In the genomic region with DNA sequence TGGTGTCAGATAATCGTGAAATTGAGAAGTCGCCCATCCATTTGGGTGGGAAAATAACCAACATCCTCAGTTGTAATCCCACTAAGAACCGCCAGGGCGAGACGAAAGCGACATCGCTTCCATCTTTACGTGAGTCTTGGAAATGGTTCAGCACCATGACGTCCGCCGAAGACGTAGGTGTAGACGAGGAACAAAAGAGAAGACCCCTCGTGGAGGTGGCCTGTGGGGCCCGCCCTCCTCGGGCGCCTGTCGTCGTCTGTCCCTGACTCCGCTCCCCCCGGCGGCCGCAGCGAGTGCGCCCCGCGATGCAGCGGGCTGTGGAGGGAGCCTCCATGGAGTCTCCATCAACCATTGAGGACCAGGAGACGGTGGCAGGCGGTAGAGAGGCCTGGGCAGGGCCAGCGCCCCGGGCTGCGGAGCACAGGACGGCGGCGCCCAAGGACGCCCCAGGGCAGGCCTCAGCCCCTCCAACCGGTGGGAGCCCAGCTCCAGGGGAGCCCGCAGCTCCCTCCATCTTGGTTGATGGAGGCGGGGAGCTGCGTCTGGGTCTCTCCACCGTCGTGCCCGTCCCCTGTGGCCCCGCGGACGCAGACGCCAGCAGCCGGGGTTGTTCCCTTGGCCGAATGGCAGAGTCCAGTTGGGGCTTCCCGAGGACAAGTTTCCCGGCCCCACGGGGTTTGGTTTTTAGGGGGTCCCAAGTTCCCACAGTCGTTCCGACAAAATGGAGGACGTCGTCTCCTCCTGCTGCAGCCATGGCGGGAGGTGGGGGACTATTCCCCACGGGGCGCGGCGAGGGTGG, we compare ENCODE assay signal across 8 cellular contexts. TPM values are rescaled to one million over a fixed set of nuclear protein-coding genes. Genes with fewer than 3 reads are reported as not detected.
DNase-seq lines count a peak whose midpoint lies in the region; ATAC-seq and TF ChIP-seq lines count a peak whose summit lies in the region.

No MANE protein-coding gene starts in this region.

- no peaks in the 10 kb centered on the region for H3K9me3 Mint-ChIP-seq in activated T-cell treated with anti-CD3 and anti-CD28 coated beads, Interleukin-2, amount 50 U/mL, for 4 hours

- peaks cover 4 to 41% (median 23%) of the 10 kb centered on the region in 3 donors for H3K4me1 ChIP-seq in esophagus squamous epithelium

- TF ChIP-seq POLR2A in GM19193 (IDR thresholded peaks at IDR 0.05; ENCODE audit: extremely low read depth, insufficient read depth, insufficient read length) (peak; percentile 49), esophagus squamous epithelium (IDR thresholded peaks at IDR 0.05) (no peak)

- DNase-seq in AG20443 (ENCODE audit: low spot score) (peak; percentile 57), NOMO-1 treated with dmso at 0.1 percent for 144 hours (lab: John Stamatoyannopoulos, UW; ENCODE audit: unreplicated experiment) (peak; percentile 42), esophagus squamous epithelium (lab: John Stamatoyannopoulos, UW) (peak; percentile 17), myocyte (ENCODE audit: low read depth) (peak; percentile 70)
- DNase-seq in activated T-cell treated with anti-CD3 and anti-CD28 coated beads, Interleukin-2, amount 50 U/mL, for 4 hours, result peak; percentile 82
- peak; percentile 53 to 65 for DNase-seq in stimulated activated CD8-positive, alpha-beta memory T cell treated with anti-CD3 and anti-CD28 coated beads, Interleukin-7, amount 100 ng/mL, for 1 hour (ENCODE audit: low read depth in 2 of 2)

- no peaks in the 10 kb centered on the region for H3K27me3 ChIP-seq in esophagus squamous epithelium

- H3K36me3 Mint-ChIP-seq in activated T-cell treated with anti-CD3 and anti-CD28 coated beads, Interleukin-2, amount 50 U/mL, for 4 hours (ENCODE audit: insufficient read depth), result no peaks in the 10 kb centered on the region

- peak overlapping the region; percentile 71 to 93 (median 93) for H3K4me3 ChIP-seq in esophagus squamous epithelium

- peak; percentile 86 to 88 (median 87) for TF ChIP-seq CTCF in esophagus squamous epithelium (IDR thresholded peaks at IDR 0.05)

- H3K9me3 ChIP-seq in esophagus squamous epithelium, result no peaks in the 10 kb centered on the region

- peaks cover 0 to 10% (median 0%) of the 10 kb centered on the region in 3 donors for H3K36me3 ChIP-seq in esophagus squamous epithelium

- peaks cover 26% of the 10 kb centered on the region for H3K4me1 Mint-ChIP-seq in activated T-cell treated with anti-CD3 and anti-CD28 coated beads, Interleukin-2, amount 50 U/mL, for 4 hours (ENCODE audit: low read depth)

- H3K27me3 Mint-ChIP-seq in activated T-cell treated with anti-CD3 and anti-CD28 coated beads, Interleukin-2, amount 50 U/mL, for 4 hours (ENCODE audit: low read depth), result no peaks in the 10 kb centered on the region

- peak; percentile 13 for ATAC-seq in HG03521 (IDR thresholded peaks at IDR 0.05; ENCODE audit: unreplicated experiment)
- peak; percentile 12 to 16 for ATAC-seq in activated T-cell treated with anti-CD3 and anti-CD28 coated beads, Interleukin-2, amount 50 U/mL, for 4 hours

- intact Hi-C loops in esophagus squamous epithelium (cut with DNase I), result no loop called here

- peak overlapping the region; percentile 99 to 100 (median 99) for H3K27ac ChIP-seq in esophagus squamous epithelium

- 0 to 1% methylated on average over 21 to 23 of the region's 62 CpGs for WGBS in esophagus squamous epithelium, 2 donors

- peak overlapping the region; percentile 80 for H3K4me3 Mint-ChIP-seq in activated T-cell treated with anti-CD3 and anti-CD28 coated beads, Interleukin-2, amount 50 U/mL, for 4 hours

RNA-seq across cellular contexts. Expression of a gene that starts 1.0 kb away (rescaled TPM):
- total RNA-seq in activated T-cell treated with anti-CD3 and anti-CD28 coated beads, Interleukin-2, amount 50 U/mL, for 4 hours, result 10 to 100 TPM; 26.6 to 38.4 (median 34.4) TPM
- 10 to 100 TPM; 36.4 to 76.5 (median 46.9) TPM for total RNA-seq in esophagus squamous epithelium
- total RNA-seq in myocyte, result 97.3 and 98.3 TPM in 2 replicates
- polyA plus RNA-seq in myocyte (2012), result 30.5 TPM

Comparison
In these comparisons a context has a peak if more than half of its experiments do, and no peak if none do; other contexts are left out.
1. Peak in every context shown above with its lines: DNase-seq, ATAC-seq, H3K4me3 ChIP-seq and H3K27ac ChIP-seq.
2. DNase-seq: peak in every context shown above with its lines; median percentile 82 in activated T-cell treated with anti-CD3 and anti-CD28 coated beads, Interleukin-2, amount 50 U/mL, for 4 hours; 70 in myocyte; 59 in stimulated activated CD8-positive, alpha-beta memory T cell treated with anti-CD3 and anti-CD28 coated beads, Interleukin-7, amount 100 ng/mL, for 1 hour; 57 in AG20443; 42 in NOMO-1 treated with dmso at 0.1 percent for 144 hours; 17 in esophagus squamous epithelium.